In the genomic region with DNA sequence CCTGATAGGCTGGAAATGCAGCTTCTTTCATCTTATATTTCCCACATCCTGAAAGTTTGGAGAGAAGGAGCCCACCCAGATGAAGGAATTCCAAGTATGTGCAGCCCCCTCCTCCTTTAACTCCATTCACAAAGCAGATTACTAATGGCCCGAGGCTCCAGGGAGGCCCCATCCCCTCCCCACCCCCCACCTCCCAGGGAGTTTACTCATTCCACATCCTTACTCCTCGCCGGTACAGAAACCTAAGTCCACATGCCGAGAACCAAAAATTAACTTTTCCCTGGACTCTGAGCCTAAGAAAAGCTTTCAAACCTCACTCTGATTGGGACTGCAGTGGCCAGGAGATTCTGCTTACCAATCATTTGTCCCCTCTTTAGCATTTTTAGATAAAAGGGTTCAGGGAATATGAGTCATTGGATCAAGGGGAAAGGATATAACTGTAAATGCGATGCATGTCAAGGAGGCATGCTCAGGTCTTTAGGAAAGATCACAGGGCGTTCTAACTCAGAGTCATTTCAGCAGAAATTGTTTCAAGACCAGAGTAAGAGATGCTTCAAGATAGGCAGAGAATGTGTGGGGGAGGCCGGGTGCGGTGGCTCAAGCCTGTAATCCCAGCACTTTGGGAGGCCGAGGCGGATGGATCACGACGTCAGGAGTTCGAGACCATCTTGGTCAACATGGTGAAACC, we compare ENCODE assay signal across 10 cellular contexts. TPM values are rescaled to one million over a fixed set of nuclear protein-coding genes. Genes with fewer than 3 reads are reported as not detected.
A peak's percentile ranks its signal among the peaks of the same experiment; 100 is the strongest.
DNase-seq lines count a peak whose midpoint lies in the region; ATAC-seq and TF ChIP-seq lines count a peak whose summit lies in the region.
"Had no signal": no experiment of that assay in that cellular context is flagged by ENCODE, and none has a peak within 500 bp of the region (broad histone marks: within the 10 kb centered on the region; RNA-seq: fewer than 3 reads in every experiment).

No MANE protein-coding gene starts in this region.

- peak overlapping the region; percentile 83 for H3K27ac Mint-ChIP-seq in central memory CD8-positive, alpha-beta T cell (ENCODE audit: low read depth)

- POLR2A ChIA-PET in AG04449 (lab: Yijun Ruan, JAX), result interaction anchor here (0.6 to 1.0 kb wide), 4 partner anchors 10 to 85 kb away, joined by 3 to 5 read pairs (median 4); no protein-coding TSS in a partner anchor

- H3K36me3 Mint-ChIP-seq in central memory CD8-positive, alpha-beta T cell (ENCODE audit: insufficient read depth), result peaks cover 6% of the 10 kb centered on the region

- peak overlapping the region; percentile 36 for H3K9ac ChIP-seq in mucosa of stomach (ENCODE audit: low read length)

- H3K4me1 Mint-ChIP-seq in central memory CD8-positive, alpha-beta T cell, result peaks cover 51% of the 10 kb centered on the region

- H3K36me3 ChIP-seq in MG63, result no peaks in the 10 kb centered on the region
- no peaks in the 10 kb centered on the region for H3K36me3 ChIP-seq in mucosa of stomach (ENCODE audit: control insufficient read depth, insufficient read depth, low read length)

- peaks cover 42% of the 10 kb centered on the region for H3K4me1 ChIP-seq in mucosa of stomach (ENCODE audit: control insufficient read depth, insufficient read depth, low read length)

- H3K9me3 Mint-ChIP-seq in central memory CD8-positive, alpha-beta T cell, result no peaks in the 10 kb centered on the region

- peak overlapping the region; percentile 45 for H3K4me3 Mint-ChIP-seq in central memory CD8-positive, alpha-beta T cell

- DNase-seq in AG04449 (ENCODE audit: low read depth, low spot score) (no peak), MG63 (peak; percentile 45), iPS-NIHi11 (ENCODE audit: low spot score) (no peak)
- no peak for DNase-seq in central memory CD8-positive, alpha-beta T cell (ENCODE audit: low spot score in 2 of 2)
- DNase-seq: activated gamma-delta T cell, NCI-H345 had no signal

- no peak for TF ChIP-seq CTCF in AG04449 (IDR thresholded peaks at IDR 0.05; ENCODE audit: insufficient read depth, low read length, missing control alignments)

- no peaks in the 10 kb centered on the region for H3K27me3 ChIP-seq in MG63
- H3K27me3 ChIP-seq in mucosa of stomach (ENCODE audit: control insufficient read depth, insufficient read depth, low read length), result no peaks in the 10 kb centered on the region

- H3K4me3 ChIP-seq in AG04449 (ENCODE audit: low read depth, low read length) (peak overlapping the region; percentile 23), MG63 (no peak overlapping the region), mucosa of stomach (ENCODE audit: low read length) (no peak overlapping the region)

- H3K9me3 ChIP-seq in MG63 (no peaks in the 10 kb centered on the region), mucosa of stomach (ENCODE audit: control insufficient read depth, low read length) (no peaks in the 10 kb centered on the region)

- ATAC-seq in central memory CD8-positive, alpha-beta T cell (replicated peaks; ENCODE audit: extremely low read depth, poor library complexity, severe bottlenecking), result no peak
- ATAC-seq in HG03280 (IDR thresholded peaks at IDR 0.05; ENCODE audit: unreplicated experiment) (no peak), GM18907 (IDR thresholded peaks at IDR 0.05; ENCODE audit: unreplicated experiment) (no peak), HG03460 (IDR thresholded peaks at IDR 0.05; ENCODE audit: unreplicated experiment) (no peak)

- no peaks in the 10 kb centered on the region for H3K27me3 Mint-ChIP-seq in central memory CD8-positive, alpha-beta T cell

- CTCF ChIA-PET in AG04449 (lab: Yijun Ruan, JAX), result interaction anchor here (0.9 to 1.7 kb wide), 4 partner anchors 32 to 120 kb away, joined by 4 to 6 read pairs (median 4); a partner anchor contains a TSS

RNA-seq across cellular contexts. Expression of a gene that starts 31.9 kb away (rescaled TPM):
- total RNA-seq in MG63 (2014; rRNA removed; shearing (Covaris generic); ENCODE audit: low replicate concordance), result 13.0 and 18.9 TPM in 2 replicates
